ENCODE assay signal across 1 cellular context in genomic region chr1:25661043-25661807, GRCh38.
TF ChIP-seq lines count a peak whose summit lies in the region.

No MANE protein-coding gene starts in this region.

TF ChIP-seq in GM12878, 131 proteins besides CTCF, POLR2A, EP300 and RAD21:
- TF ChIP-seq SPI1 (IDR thresholded peaks at IDR 0.05; ENCODE audit: borderline replicate concordance, insufficient read depth, low read depth, low read length): no peak
- TF ChIP-seq CREB1 (IDR thresholded peaks at IDR 0.05; ENCODE audit: low read depth): no peak
- TF ChIP-seq KAT2A (conservative IDR thresholded peaks at IDR 0.05; ENCODE audit: control insufficient read depth, low read depth, low read length): no peak
- TF ChIP-seq POLR2AphosphoS2 (IDR thresholded peaks at IDR 0.05; ENCODE audit: low read depth, low read length): no peak
- no peak for TF ChIP-seq PRDM15 (CRISPR knock-in tag; IDR thresholded peaks at IDR 0.05)
- TF ChIP-seq DPF2 (IDR thresholded peaks at IDR 0.05): no peak
- TF ChIP-seq ETV6 (conservative IDR thresholded peaks at IDR 0.05 in 1 of 2, IDR thresholded peaks at IDR 0.05 in 1 of 2; ENCODE audit: borderline replicate concordance in 1 of 2, low read depth in 1 of 2): no peak
- no peak for TF ChIP-seq NFYA (IDR thresholded peaks at IDR 0.05; ENCODE audit: borderline replicate concordance, low read depth, low read length)
- TF ChIP-seq PML (IDR thresholded peaks at IDR 0.05; ENCODE audit: low read length): no peak
- TF ChIP-seq NRF1 (conservative IDR thresholded peaks at IDR 0.05; ENCODE audit: low read depth, low read length): no peak
- no peak for TF ChIP-seq CREM (IDR thresholded peaks at IDR 0.05; ENCODE audit: low read depth)
- TF ChIP-seq TBL1XR1 (IDR thresholded peaks at IDR 0.05; ENCODE audit: low read depth, low read length): no peak
- no peak for TF ChIP-seq KLF5 (IDR thresholded peaks at IDR 0.05; ENCODE audit: partially characterized antibody)
